In genomic region chr4:180059216-180059881, GRCh38 we compare ENCODE assay signal across 8 cellular contexts.
DNase-seq lines count a peak whose midpoint lies in the region; ATAC-seq, FAIRE-seq and TF ChIP-seq lines count a peak whose summit lies in the region.

No MANE protein-coding gene starts in this region.

- H3K36me3 ChIP-seq in adrenal gland (replicated peaks in 1 of 2) (no peaks in the 10 kb centered on the region), keratinocyte (ENCODE audit: control insufficient read depth in 2 of 2, extremely low read depth in 1 of 2, insufficient read depth in 2 of 2, low read length in 2 of 2) (no peaks in the 10 kb centered on the region)
- no peaks in the 10 kb centered on the region for H3K36me3 ChIP-seq in effector memory CD4-positive, alpha-beta T cell (ENCODE audit: control insufficient read depth, insufficient read depth, low read length)

- H3K4me3 ChIP-seq in adrenal gland (peak overlapping the region; percentile 41 to 86 (median 49)), keratinocyte (ENCODE audit: control insufficient read depth in 2 of 3, extremely low read depth in 1 of 3, insufficient read depth in 2 of 3, low read depth in 1 of 3, low read length in 3 of 3) (peak overlapping the region; percentile 44 to 66 (median 57))
- H3K4me3 ChIP-seq in effector memory CD4-positive, alpha-beta T cell (ENCODE audit: insufficient read depth, low read depth, low read length, poor library complexity, severe bottlenecking) = no peak overlapping the region

- FAIRE-seq in keratinocyte (lab: Jason Lieb, UNC) = no peak

- no peak for DNase-seq in activated T-cell treated with anti-CD3 and anti-CD28 coated beads, Interleukin-2, amount 50 U/mL, for 24 hours
- no peak for DNase-seq in activated T-cell treated with anti-CD3 and anti-CD28 coated beads, Interleukin-2, amount 50 U/mL, for 1 hour
- DNase-seq in HT1080 (ENCODE audit: low read depth) (peak; percentile 25), adrenal gland (peak; percentile 28 to 67 (median 44)), keratinocyte (ENCODE audit: low read depth, low spot score) (no peak)
- DNase-seq in stimulated activated naive CD8-positive, alpha-beta T cell treated with anti-CD3 and anti-CD28 coated beads, Interleukin-15, amount 100 ng/mL, for 72 hours = peak in 1 of 2 donors; percentile 1
- no peak for DNase-seq in effector memory CD4-positive, alpha-beta T cell

- H3K4me2 ChIP-seq in keratinocyte (ENCODE audit: control insufficient read depth, extremely low read depth, insufficient read depth, low read depth, low read length) = peak overlapping the region; percentile 71

- H3K79me2 ChIP-seq in keratinocyte (ENCODE audit: control insufficient read depth, insufficient read depth, low read length) = no peaks in the 10 kb centered on the region

- no peaks in the 10 kb centered on the region for H4K20me1 ChIP-seq in keratinocyte (ENCODE audit: control insufficient read depth, extremely low read depth, insufficient read depth, low read length)

- peak overlapping the region; percentile 30 for H2AFZ ChIP-seq in keratinocyte (ENCODE audit: control insufficient read depth, low read length)

- TF ChIP-seq CTCF in adrenal gland (IDR thresholded peaks at IDR 0.05) (no peak), keratinocyte (optimal IDR thresholded peaks at IDR 0.05 in 1 of 3, IDR thresholded peaks at IDR 0.05 in 1 of 3, conservative IDR thresholded peaks at IDR 0.05 in 1 of 3; ENCODE audit: extremely low read depth in 1 of 3, insufficient read depth in 2 of 3, low read length in 3 of 3) (no peak)

- H3K9me3 Mint-ChIP-seq in activated T-cell treated with anti-CD3 and anti-CD28 coated beads, Interleukin-2, amount 50 U/mL, for 24 hours = peaks cover 2% of the 10 kb centered on the region
- no peaks in the 10 kb centered on the region for H3K9me3 Mint-ChIP-seq in stimulated activated naive CD8-positive, alpha-beta T cell treated with anti-CD3 and anti-CD28 coated beads, Interleukin-15, amount 100 ng/mL, for 72 hours

- H3K36me3 Mint-ChIP-seq in activated T-cell treated with anti-CD3 and anti-CD28 coated beads, Interleukin-2, amount 50 U/mL, for 24 hours (ENCODE audit: low read depth) = no peaks in the 10 kb centered on the region

- H3K4me1 Mint-ChIP-seq in activated T-cell treated with anti-CD3 and anti-CD28 coated beads, Interleukin-2, amount 50 U/mL, for 24 hours (ENCODE audit: low read depth) = peaks cover 6% of the 10 kb centered on the region
- peaks cover 8% of the 10 kb centered on the region for H3K4me1 Mint-ChIP-seq in stimulated activated naive CD8-positive, alpha-beta T cell treated with anti-CD3 and anti-CD28 coated beads, Interleukin-15, amount 100 ng/mL, for 72 hours

- H3K27me3 ChIP-seq in adrenal gland (no peaks in the 10 kb centered on the region), keratinocyte (ENCODE audit: control insufficient read depth, extremely low read depth, insufficient read depth, low read length) (peaks cover 41% of the 10 kb centered on the region)
- H3K27me3 ChIP-seq in effector memory CD4-positive, alpha-beta T cell (replicated peaks; ENCODE audit: control insufficient read depth, insufficient read depth, low read length, poor library complexity, severe bottlenecking) = no peaks in the 10 kb centered on the region

- peak overlapping the region; percentile 49 for H3K4me3 Mint-ChIP-seq in activated T-cell treated with anti-CD3 and anti-CD28 coated beads, Interleukin-2, amount 50 U/mL, for 24 hours
- H3K4me3 Mint-ChIP-seq in stimulated activated naive CD8-positive, alpha-beta T cell treated with anti-CD3 and anti-CD28 coated beads, Interleukin-15, amount 100 ng/mL, for 72 hours = peak overlapping the region; percentile 62 to 86

- H3K27ac Mint-ChIP-seq in activated T-cell treated with anti-CD3 and anti-CD28 coated beads, Interleukin-2, amount 50 U/mL, for 24 hours = no peak overlapping the region
- H3K27ac Mint-ChIP-seq in stimulated activated naive CD8-positive, alpha-beta T cell treated with anti-CD3 and anti-CD28 coated beads, Interleukin-15, amount 100 ng/mL, for 72 hours = no peak overlapping the region

- H3K4me1 ChIP-seq in adrenal gland (replicated peaks in 1 of 2) = peaks cover 0 to 13% of the 10 kb centered on the region in 2 donors
- peaks cover 15% of the 10 kb centered on the region for H3K4me1 ChIP-seq in keratinocyte (ENCODE audit: control insufficient read depth, extremely low read depth, insufficient read depth, low read length)
- no peaks in the 10 kb centered on the region for H3K4me1 ChIP-seq in effector memory CD4-positive, alpha-beta T cell (ENCODE audit: control insufficient read depth, insufficient read depth, low read length, poor library complexity, severe bottlenecking)

- 1% methylated on average over 27 to 44 of the region's 44 CpGs for WGBS in adrenal gland, 4 donors

- dilution Hi-C loops in keratinocyte (cut with MboI; ENCODE audit: extremely low pct_ligation_motif_present, low sequenced_read_pairs) = no loop called here

- H3K9me3 ChIP-seq in adrenal gland (replicated peaks in 1 of 3) (no peaks in the 10 kb centered on the region), keratinocyte (ENCODE audit: control insufficient read depth, low read depth, low read length) (no peaks in the 10 kb centered on the region)
- H3K9me3 ChIP-seq in effector memory CD4-positive, alpha-beta T cell (ENCODE audit: control insufficient read depth, low read length) = no peaks in the 10 kb centered on the region

- no peak overlapping the region for H3K9ac ChIP-seq in keratinocyte (ENCODE audit: control insufficient read depth, extremely low read depth, insufficient read depth, low read length)

- H3K27me3 Mint-ChIP-seq in activated T-cell treated with anti-CD3 and anti-CD28 coated beads, Interleukin-2, amount 50 U/mL, for 24 hours = peaks cover 49% of the 10 kb centered on the region
- peaks cover 60% of the 10 kb centered on the region for H3K27me3 Mint-ChIP-seq in stimulated activated naive CD8-positive, alpha-beta T cell treated with anti-CD3 and anti-CD28 coated beads, Interleukin-15, amount 100 ng/mL, for 72 hours

- intact Hi-C loops in adrenal gland (cut with DNase I) = no loop called here

- ATAC-seq in stimulated activated naive CD8-positive, alpha-beta T cell treated with anti-CD3 and anti-CD28 coated beads, Interleukin-15, amount 100 ng/mL, for 72 hours = peak; percentile 23
- no peak for ATAC-seq in HG03175 (IDR thresholded peaks at IDR 0.05; ENCODE audit: unreplicated experiment)

- H3K9me1 ChIP-seq in keratinocyte (ENCODE audit: control insufficient read depth, extremely low read depth, insufficient read depth, low read length) = no peaks in the 10 kb centered on the region

- no peak for TF ChIP-seq POLR2A in adrenal gland (IDR thresholded peaks at IDR 0.05)

- H3K27ac ChIP-seq in adrenal gland (peak overlapping the region; percentile 60 to 96 (median 66)), keratinocyte (ENCODE audit: control insufficient read depth, insufficient read depth, low read length) (no peak overlapping the region)
- no peak overlapping the region for H3K27ac ChIP-seq in effector memory CD4-positive, alpha-beta T cell (ENCODE audit: insufficient read depth, low read length, poor library complexity, severe bottlenecking)

Comparison
In these comparisons a context has a peak if more than half of its experiments do, and no peak if none do; other contexts are left out.
1. DNase-seq: peak in HT1080 (single experiment) and adrenal gland (7 of 7); none in activated T-cell treated with anti-CD3 and anti-CD28 coated beads, Interleukin-2, amount 50 U/mL, for 24 hours (single experiment), activated T-cell treated with anti-CD3 and anti-CD28 coated beads, Interleukin-2, amount 50 U/mL, for 1 hour (single experiment), keratinocyte (single experiment) and effector memory CD4-positive, alpha-beta T cell (0 of 3).
2. H3K27ac ChIP-seq: peak in adrenal gland (5 of 5); none in keratinocyte (single experiment) and effector memory CD4-positive, alpha-beta T cell (single experiment).